8 cellular contexts compared by ENCODE assay signal in the genomic region with DNA sequence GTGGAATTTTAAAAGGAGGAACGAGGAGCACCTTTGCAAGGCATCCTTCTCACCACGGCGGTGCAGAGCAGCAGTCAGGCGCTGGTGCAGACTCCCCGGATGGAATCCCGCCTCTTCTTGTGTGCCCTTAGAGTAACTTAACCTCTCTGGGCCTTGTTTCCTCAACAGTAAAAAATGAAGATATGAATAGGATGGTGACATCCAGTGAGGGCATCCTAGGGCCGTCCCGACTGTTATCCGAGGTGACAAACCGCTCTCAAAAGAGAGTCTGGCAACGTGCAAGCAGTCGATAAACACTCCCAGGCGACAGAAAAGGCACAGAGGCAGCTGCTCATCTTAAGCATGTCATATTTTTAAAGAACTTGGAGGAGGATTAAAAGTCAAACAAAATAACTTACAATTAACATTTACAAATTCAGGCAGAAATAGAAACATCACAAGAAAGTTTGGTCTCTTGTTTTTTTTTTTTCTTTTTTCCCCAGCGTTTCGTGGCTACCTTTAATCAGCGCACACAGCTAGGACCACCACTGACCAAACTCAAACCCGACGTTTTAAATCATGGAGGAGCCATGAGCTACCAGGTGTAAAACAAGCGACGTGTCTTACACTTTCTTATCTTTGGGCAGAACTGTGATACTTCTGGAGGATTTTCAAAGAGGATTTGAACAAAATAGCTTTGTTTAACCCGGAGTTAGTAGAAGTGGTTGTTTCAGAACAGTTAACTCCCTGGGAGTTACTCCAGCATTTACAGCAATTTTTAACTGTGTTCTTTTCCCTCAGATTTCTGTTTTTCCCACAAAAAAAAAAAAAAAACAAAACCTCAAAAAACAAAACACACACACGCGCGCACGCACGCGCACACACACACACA. TPM values are rescaled to one million over a fixed set of nuclear protein-coding genes. Genes with fewer than 3 reads are reported as not detected.
DNase-seq lines count a peak whose midpoint lies in the region; ATAC-seq and TF ChIP-seq lines count a peak whose summit lies in the region.

No MANE protein-coding gene starts in this region.

- H3K27ac Mint-ChIP-seq in activated B cell treated with CpG ODN at 0.5 μM for 24 hours, result peak overlapping the region; percentile 91

- peaks cover 36% of the 10 kb centered on the region for H3K36me3 Mint-ChIP-seq in activated B cell treated with CpG ODN at 0.5 μM for 24 hours (ENCODE audit: low read depth)

- CTCF ChIA-PET in activated B cell treated with CpG ODN at 0.5 μM for 24 hours (lab: Charles Lee), result interaction anchor here (0.6 to 3.1 kb wide), 6 partner anchors 17 to 126 kb away, joined by 3 to 12 read pairs (median 4); no protein-coding TSS in a partner anchor

- H3K4me3 Mint-ChIP-seq in activated B cell treated with CpG ODN at 0.5 μM for 24 hours, result peak overlapping the region; percentile 95

- H3K9ac ChIP-seq in fibroblast of lung (ENCODE audit: insufficient read depth, low read length) (peak overlapping the region; percentile 13), smooth muscle cell (ENCODE audit: low read depth) (no peak overlapping the region)

- H3K36me3 ChIP-seq in fibroblast of lung (ENCODE audit: control insufficient read depth, insufficient read depth, low read length), result no peaks in the 10 kb centered on the region
- H3K36me3 ChIP-seq in smooth muscle cell (ENCODE audit: low read depth), result no peaks in the 10 kb centered on the region

- peaks cover 6% of the 10 kb centered on the region for H3K4me1 ChIP-seq in fibroblast of lung (ENCODE audit: control insufficient read depth, extremely low read depth, insufficient read depth, low read length)
- peaks cover 8% of the 10 kb centered on the region for H3K4me1 ChIP-seq in smooth muscle cell (ENCODE audit: low read depth)

- H3K79me2 ChIP-seq in fibroblast of lung (ENCODE audit: control insufficient read depth, insufficient read depth, low read length), result no peaks in the 10 kb centered on the region
- H3K79me2 ChIP-seq in smooth muscle cell (ENCODE audit: low read depth), result peaks cover 9% of the 10 kb centered on the region

- no peak overlapping the region for H2AFZ ChIP-seq in fibroblast of lung (ENCODE audit: low read length)
- H2AFZ ChIP-seq in smooth muscle cell (ENCODE audit: low read depth), result no peak overlapping the region

- no peak overlapping the region for H3K4me2 ChIP-seq in fibroblast of lung (ENCODE audit: extremely low read depth, insufficient read depth, low read length)
- H3K4me2 ChIP-seq in smooth muscle cell, result no peak overlapping the region

- DNase-seq in HUDEP-2 (lab: John Stamatoyannopoulos, UW; ENCODE audit: unreplicated experiment in 76 of 76), result peak in 61 of 76 experiments; percentile 8 to 86 (median 62)
- DNase-seq in activated B cell treated with CpG ODN at 0.5 μM for 24 hours, result no peak
- DNase-seq in fibroblast of lung (ENCODE audit: low read depth in 2 of 2), result no peak
- DNase-seq in smooth muscle cell (lab: John Stamatoyannopoulos, UW; ENCODE audit: unreplicated experiment), result no peak
- no peak for DNase-seq in GM19240 (ENCODE audit: insufficient read length, low spot score)
- DNase-seq in NCI-H524 (lab: John Stamatoyannopoulos, UW), result no peak
- DNase-seq in cortex of kidney (lab: John Stamatoyannopoulos, UW), result no peak

- H3K27me3 ChIP-seq in fibroblast of lung (ENCODE audit: control insufficient read depth, insufficient read depth, low read length) (peaks cover 22% of the 10 kb centered on the region), smooth muscle cell (ENCODE audit: low read depth) (peaks cover 52% of the 10 kb centered on the region)

- whole genome bisulfite sequencing in smooth muscle cell (ENCODE audit: low lambda C conversion rate), result 73% methylated on average over 27 of the region's 27 CpGs

- H3K27ac ChIP-seq in fibroblast of lung (ENCODE audit: insufficient read depth, low read length) (no peak overlapping the region), smooth muscle cell (ENCODE audit: low read depth) (no peak overlapping the region)

- intact Hi-C loops in activated B cell treated with CpG ODN at 0.5 μM for 24 hours (cut with micrococcal nuclease), result loop anchor here (2.0 to 5.0 kb wide), 2 partner anchors 148 to 638 kb away; no protein-coding TSS in a partner anchor

- no peaks in the 10 kb centered on the region for H3K27me3 Mint-ChIP-seq in activated B cell treated with CpG ODN at 0.5 μM for 24 hours

- POLR2A ChIA-PET in activated B cell treated with CpG ODN at 0.5 μM for 24 hours (lab: Charles Lee), result interaction anchor here (0.5 to 7.1 kb wide), 23 partner anchors 9 to 305 kb away, joined by 3 to 131 read pairs (median 8); no protein-coding TSS in a partner anchor

- TF ChIP-seq CTCF in activated B cell treated with CpG ODN at 0.5 μM for 24 hours (IDR thresholded peaks at IDR 0.05), result no peak
- TF ChIP-seq CTCF in fibroblast of lung (conservative IDR thresholded peaks at IDR 0.05 in 1 of 2, IDR thresholded peaks at IDR 0.05 in 1 of 2; ENCODE audit: low read depth in 1 of 2, low read length in 2 of 2), result no peak
- no peak for TF ChIP-seq CTCF in smooth muscle cell (IDR thresholded peaks at IDR 0.05; ENCODE audit: borderline replicate concordance, insufficient read depth, poor library complexity, severe bottlenecking)

- H3K4me3 ChIP-seq in fibroblast of lung (replicated peaks in 1 of 4; ENCODE audit: control extremely low read depth in 1 of 4, insufficient read depth in 1 of 4, low read depth in 3 of 4, low read length in 4 of 4) (peak overlapping the region in 1 of 4 experiments; percentile 46), smooth muscle cell (peak overlapping the region; percentile 82)

- H3F3A ChIP-seq in smooth muscle cell (ENCODE audit: low read depth), result no peaks in the 10 kb centered on the region

- no peaks in the 10 kb centered on the region for H3K9me3 Mint-ChIP-seq in activated B cell treated with CpG ODN at 0.5 μM for 24 hours

- no peak for ATAC-seq in activated B cell treated with CpG ODN at 0.5 μM for 24 hours (ENCODE audit: low read depth)
- no peak for ATAC-seq in GM21447 (IDR thresholded peaks at IDR 0.05; ENCODE audit: unreplicated experiment)

- H4K20me1 ChIP-seq in fibroblast of lung (ENCODE audit: control insufficient read depth, extremely low read depth, insufficient read depth, low read length) (no peaks in the 10 kb centered on the region), smooth muscle cell (ENCODE audit: low read depth) (no peaks in the 10 kb centered on the region)

- H3K9me3 ChIP-seq in fibroblast of lung (ENCODE audit: control insufficient read depth, insufficient read depth, low read depth, low read length), result no peaks in the 10 kb centered on the region
- H3K9me3 ChIP-seq in smooth muscle cell (replicated peaks; ENCODE audit: low read depth), result no peaks in the 10 kb centered on the region

- peaks cover 77% of the 10 kb centered on the region for H3K4me1 Mint-ChIP-seq in activated B cell treated with CpG ODN at 0.5 μM for 24 hours

RNA-seq across cellular contexts. Expression of a gene that starts 2.1 kb away (rescaled TPM):
- total RNA-seq in activated B cell treated with CpG ODN at 0.5 μM for 24 hours, result 88.0 and 92.7 TPM in 2 replicates
- 3.6 and 7.2 TPM in 2 replicates for total RNA-seq in fibroblast of lung
- polyA plus RNA-seq in fibroblast of lung, result 2.3 and 2.4 TPM in 2 replicates
- polyA plus RNA-seq in fibroblast of lung (2012), result 1.9 and 2.0 TPM in 2 replicates
- 2.6 and 3.3 TPM in 2 replicates for polyA minus RNA-seq in fibroblast of lung (ENCODE audit: low replicate concordance)
- total RNA-seq in smooth muscle cell, result 4.5 and 5.1 TPM in 2 replicates
- polyA plus RNA-seq in smooth muscle cell, result 1.4 and 6.3 TPM in 2 replicates

Comparison
In these comparisons a context has a peak if more than half of its experiments do, and no peak if none do; other contexts are left out.
1. DNase-seq: peak in HUDEP-2 (61 of 76); none in activated B cell treated with CpG ODN at 0.5 μM for 24 hours (single experiment), fibroblast of lung (0 of 2), smooth muscle cell (single experiment), GM19240 (single experiment), NCI-H524 (0 of 2) and cortex of kidney (single experiment).
2. RNA of a gene that starts 2.1 kb away (total RNA-seq): 88.0 to 92.7 TPM in activated B cell treated with CpG ODN at 0.5 μM for 24 hours; 4.5 to 5.1 TPM in smooth muscle cell and 3.6 to 7.2 TPM in fibroblast of lung; every median in the first group is over 10 times any median in the second.